21 cellular contexts compared by ENCODE assay signal in genomic region chr17:76752006-76752405, GRCh38. TPM values are rescaled to one million over a fixed set of nuclear protein-coding genes. Genes with fewer than 3 reads are reported as not detected.
DNase-seq lines count a peak whose midpoint lies in the region; ATAC-seq and TF ChIP-seq lines count a peak whose summit lies in the region.
"Had no signal": no experiment of that assay in that cellular context is flagged by ENCODE, and none has a peak within 500 bp of the region (broad histone marks: within the 10 kb centered on the region; RNA-seq: fewer than 3 reads in every experiment).

No MANE protein-coding gene starts in this region.

- H3K4me1 Mint-ChIP-seq in activated T-cell treated with anti-CD3 and anti-CD28 coated beads, Interleukin-2, amount 50 U/mL, for 4 hours (ENCODE audit: low read depth) = peaks cover 25% of the 10 kb centered on the region
- peaks cover 25% of the 10 kb centered on the region for H3K4me1 Mint-ChIP-seq in activated naive CD8-positive, alpha-beta T cell (ENCODE audit: low read depth)
- peaks cover 12 to 25% (median 24%) of the 10 kb centered on the region in 4 donors for H3K4me1 Mint-ChIP-seq in naive thymus-derived CD8-positive, alpha-beta T cell

- ATAC-seq in activated T-cell treated with anti-CD3 and anti-CD28 coated beads, Interleukin-2, amount 50 U/mL, for 4 hours = peak in 1 of 2 donors; percentile 24
- ATAC-seq in naive thymus-derived CD8-positive, alpha-beta T cell = peak in 1 of 2 donors; percentile 59
- ATAC-seq in gastrocnemius medialis (no peak), GM21367 (IDR thresholded peaks at IDR 0.05; ENCODE audit: unreplicated experiment) (no peak)
- ATAC-seq: left lobe of liver; stimulated activated naive B cell treated with anti-CD40 and anti-IgM and Interleukin-4, amounts not matched to agents 10 μg/mL and 1 μg/mL and 100 μg/mL, for 72 hours had no signal

- 90% methylated on average over 4 of the region's 4 CpGs for WGBS in mammary epithelial cell (ENCODE audit: low coverage, missing lambda C conversion rate)

- POLR2A ChIA-PET in OCI-LY7 (lab: Charles Lee) = interaction anchor here (0.5 to 1.4 kb wide), 5 partner anchors 9 to 230 kb away, joined by 3 to 5 read pairs (median 3); no protein-coding TSS in a partner anchor
- POLR2A ChIA-PET in naive thymus-derived CD8-positive, alpha-beta T cell (lab: Charles Lee) = interaction anchor here (0.6 to 6.6 kb wide), 7 partner anchors 14 to 560 kb away, joined by 3 to 109 read pairs (median 8); partner anchors contain the start of genes JMJD6, METTL23, MFSD11 and SEC14L1

- intact Hi-C loops in OCI-LY7 (cut with micrococcal nuclease; ENCODE audit: unreplicated experiment) = no loop called here
- intact Hi-C loops in gastrocnemius medialis (cut with DNase I; ENCODE audit: low total_unique reads) = no loop called here
- intact Hi-C loops in mammary epithelial cell (cut with micrococcal nuclease) = no loop called here

- BruUV-seq in OCI-LY7 (replicated peaks; lab: Mats Ljungman, UMichigan) (no TSS peak), mammary epithelial cell (replicated peaks; lab: Mats Ljungman, UMichigan) (no TSS peak)

- H3K4me2 ChIP-seq in OCI-LY7 (ENCODE audit: low read length) (peak overlapping the region; percentile 67), mammary epithelial cell (ENCODE audit: insufficient read depth, low read depth, low read length) (no peak overlapping the region)

- TF ChIP-seq CTCF in OCI-LY7 (conservative IDR thresholded peaks at IDR 0.05; ENCODE audit: low read length) = no peak
- no peak for TF ChIP-seq CTCF in gastrocnemius medialis (IDR thresholded peaks at IDR 0.05 in 4 of 5, conservative IDR thresholded peaks at IDR 0.05 in 1 of 5)
- TF ChIP-seq CTCF in mammary epithelial cell (conservative IDR thresholded peaks at IDR 0.05 in 1 of 2, IDR thresholded peaks at IDR 0.05 in 1 of 2; ENCODE audit: extremely low read depth in 1 of 2, insufficient read depth in 1 of 2, low read depth in 1 of 2, low read length in 2 of 2) = no peak

- H3K79me2 ChIP-seq in OCI-LY7 (ENCODE audit: insufficient read depth, low read depth, low read length) (no peaks in the 10 kb centered on the region; the same call in 1 of the 2 replicates), mammary epithelial cell (ENCODE audit: insufficient read depth, low read length) (no peaks in the 10 kb centered on the region)

- in situ Hi-C loops in gastrocnemius medialis (cut with MboI; ENCODE audit: low sequenced_read_pairs in 4 of 4) (no loop called here), mammary epithelial cell (cut with MboI; ENCODE audit: low sequenced_read_pairs in 2 of 2) (no loop called here)

- peak overlapping the region; percentile 31 for H3K4me3 ChIP-seq in OCI-LY7 (ENCODE audit: low read depth, low read length, poor library complexity, severe bottlenecking)
- H3K4me3 ChIP-seq in gastrocnemius medialis = no peak overlapping the region
- H3K4me3 ChIP-seq in mammary epithelial cell (replicated peaks in 1 of 3; ENCODE audit: insufficient read depth in 1 of 3, low read depth in 2 of 3, low read length in 3 of 3) = no peak overlapping the region
- H3K4me3 ChIP-seq: right atrium auricular region, SJSA1, transverse colon had no signal

- H3K4me1 ChIP-seq in OCI-LY7 (ENCODE audit: insufficient read depth, low read length, poor library complexity, severe bottlenecking) (peaks cover 28% of the 10 kb centered on the region), gastrocnemius medialis (peaks cover 8 to 11% of the 10 kb centered on the region in 2 donors), mammary epithelial cell (ENCODE audit: insufficient read depth, low read length) (peaks cover 10% of the 10 kb centered on the region)
- H3K4me1 ChIP-seq: transverse colon had no signal

- peak overlapping the region; percentile 95 for H3K27ac Mint-ChIP-seq in activated naive CD8-positive, alpha-beta T cell
- H3K27ac Mint-ChIP-seq in naive thymus-derived CD8-positive, alpha-beta T cell = peak overlapping the region; percentile 90 to 100 (median 99)
- H3K27ac Mint-ChIP-seq: stimulated activated naive B cell treated with anti-CD40 and anti-IgM and Interleukin-4, amounts not matched to agents 10 μg/mL and 1 μg/mL and 100 μg/mL, for 72 hours had no signal

- DNase-seq in activated T-cell treated with anti-CD3 and anti-CD28 coated beads, Interleukin-2, amount 50 U/mL, for 4 hours = no peak
- DNase-seq in activated T-cell treated with anti-CD3 and anti-CD28 coated beads for 4 hours (no peak), OCI-LY7 (ENCODE audit: low spot score) (peak; percentile 84), gastrocnemius medialis (no peak), mammary epithelial cell (no peak)
- DNase-seq in naive thymus-derived CD8-positive, alpha-beta T cell = peak in 4 of 10 donors; percentile 8 to 67 (median 32)
- DNase-seq: activated CD4-positive, alpha-beta T cell treated with anti-CD3 and anti-CD28 coated beads, Interleukin-2, amount 50 U/mL, for 48 hours; brain microvascular endothelial cell; DMS53; erythroblast; NCI-H1417; NCI-H748 treated with DMSO at 0.1 percent for 48 hours; nucleus accumbens; stimulated activated naive B cell treated with anti-CD40 and anti-IgM and Interleukin-4, amounts not matched to agents 10 μg/mL and 1 μg/mL and 100 μg/mL, for 72 hours; transverse colon had no signal

- H3K27me3 ChIP-seq in gastrocnemius medialis = no peaks in the 10 kb centered on the region
- H3K27me3 ChIP-seq in mammary epithelial cell (ENCODE audit: insufficient read depth, low read length) = no peaks in the 10 kb centered on the region
- H3K27me3 ChIP-seq: brain microvascular endothelial cell, right atrium auricular region, SJSA1, transverse colon had no signal

- H3K9me2 ChIP-seq in OCI-LY7 (ENCODE audit: insufficient read depth, low read length) = no peaks in the 10 kb centered on the region

- CTCF ChIA-PET in OCI-LY7 (lab: Charles Lee; ENCODE audit: unreplicated experiment) (no interaction called here), mammary epithelial cell (lab: Charles Lee; ENCODE audit: low non-redundant PET) (no interaction called here)

- H2AFZ ChIP-seq in OCI-LY7 (ENCODE audit: low read length) (peak overlapping the region; percentile 4; the same call in 1 of the 2 replicates), mammary epithelial cell (ENCODE audit: low read depth, low read length) (no peak overlapping the region)

- TF ChIP-seq POLR2A in gastrocnemius medialis (IDR thresholded peaks at IDR 0.05) = no peak

- H3K9me3 Mint-ChIP-seq in activated T-cell treated with anti-CD3 and anti-CD28 coated beads, Interleukin-2, amount 50 U/mL, for 4 hours = no peaks in the 10 kb centered on the region
- H3K9me3 Mint-ChIP-seq in activated naive CD8-positive, alpha-beta T cell (ENCODE audit: low read depth) = no peaks in the 10 kb centered on the region
- H3K9me3 Mint-ChIP-seq in naive thymus-derived CD8-positive, alpha-beta T cell = no peaks in the 10 kb centered on the region
- H3K9me3 Mint-ChIP-seq: stimulated activated naive B cell treated with anti-CD40 and anti-IgM and Interleukin-4, amounts not matched to agents 10 μg/mL and 1 μg/mL and 100 μg/mL, for 72 hours had no signal

- peak overlapping the region; percentile 64 for H3K4me3 Mint-ChIP-seq in activated T-cell treated with anti-CD3 and anti-CD28 coated beads, Interleukin-2, amount 50 U/mL, for 4 hours
- peak overlapping the region; percentile 76 for H3K4me3 Mint-ChIP-seq in activated naive CD8-positive, alpha-beta T cell
- peak overlapping the region in 9 of 10 donors; percentile 37 to 84 (median 67) for H3K4me3 Mint-ChIP-seq in naive thymus-derived CD8-positive, alpha-beta T cell
- H3K4me3 Mint-ChIP-seq: stimulated activated naive B cell treated with anti-CD40 and anti-IgM and Interleukin-4, amounts not matched to agents 10 μg/mL and 1 μg/mL and 100 μg/mL, for 72 hours had no signal

- no peak overlapping the region for H3K9ac ChIP-seq in mammary epithelial cell (ENCODE audit: insufficient read depth, low read length)

- dilution Hi-C loops in mammary epithelial cell (cut with HindIII; ENCODE audit: low sequenced_read_pairs) = no loop called here

- H3K27me3 Mint-ChIP-seq in activated T-cell treated with anti-CD3 and anti-CD28 coated beads, Interleukin-2, amount 50 U/mL, for 4 hours (ENCODE audit: low read depth) = no peaks in the 10 kb centered on the region
- no peaks in the 10 kb centered on the region for H3K27me3 Mint-ChIP-seq in activated naive CD8-positive, alpha-beta T cell
- H3K27me3 Mint-ChIP-seq in naive thymus-derived CD8-positive, alpha-beta T cell = no peaks in the 10 kb centered on the region
- H3K27me3 Mint-ChIP-seq: stimulated activated naive B cell treated with anti-CD40 and anti-IgM and Interleukin-4, amounts not matched to agents 10 μg/mL and 1 μg/mL and 100 μg/mL, for 72 hours had no signal

- H3K9me3 ChIP-seq in OCI-LY7 (ENCODE audit: low read length) = no peaks in the 10 kb centered on the region
- no peaks in the 10 kb centered on the region for H3K9me3 ChIP-seq in gastrocnemius medialis
- H3K9me3 ChIP-seq in mammary epithelial cell (replicated peaks; ENCODE audit: insufficient read depth, low read length) = no peaks in the 10 kb centered on the region
- H3K9me3 ChIP-seq: right atrium auricular region, SJSA1, transverse colon had no signal

- peaks cover 75% of the 10 kb centered on the region for H3K36me3 ChIP-seq in OCI-LY7 (ENCODE audit: insufficient read depth, low read length)
- H3K36me3 ChIP-seq in gastrocnemius medialis = peaks cover 0 to 41% of the 10 kb centered on the region in 2 donors
- H3K36me3 ChIP-seq in mammary epithelial cell (ENCODE audit: insufficient read depth, low read length) = no peaks in the 10 kb centered on the region

- H3K36me3 Mint-ChIP-seq in activated T-cell treated with anti-CD3 and anti-CD28 coated beads, Interleukin-2, amount 50 U/mL, for 4 hours (ENCODE audit: insufficient read depth) = peaks cover 11% of the 10 kb centered on the region
- peaks cover 6% of the 10 kb centered on the region for H3K36me3 Mint-ChIP-seq in activated naive CD8-positive, alpha-beta T cell
- peaks cover 0 to 21% (median 0%) of the 10 kb centered on the region in 3 donors for H3K36me3 Mint-ChIP-seq in naive thymus-derived CD8-positive, alpha-beta T cell

- H3K27ac ChIP-seq in OCI-LY7 (ENCODE audit: low read depth, low read length, poor library complexity, severe bottlenecking) (peak overlapping the region; percentile 70), gastrocnemius medialis (no peak overlapping the region), mammary epithelial cell (ENCODE audit: insufficient read depth, low read depth, low read length) (no peak overlapping the region)
- H3K27ac ChIP-seq: brain microvascular endothelial cell, C4-2B, SJSA1, transverse colon had no signal

- H4K20me1 ChIP-seq in OCI-LY7 (ENCODE audit: insufficient read depth, low read length) (no peaks in the 10 kb centered on the region), mammary epithelial cell (ENCODE audit: insufficient read depth, low read length) (no peaks in the 10 kb centered on the region)

RNA-seq across cellular contexts. Expression of gene MFSD11, which starts 14.1 kb away (rescaled TPM):
- 10 to 100 TPM; 14.6 to 16.6 (median 15.1) TPM for total RNA-seq in activated T-cell treated with anti-CD3 and anti-CD28 coated beads, Interleukin-2, amount 50 U/mL, for 4 hours
- total RNA-seq in OCI-LY7 (2014; rRNA removed; shearing (Covaris generic)) = 52.6 and 55.1 TPM in 2 replicates
- total RNA-seq in OCI-LY7 (2022) = 63.1 and 68.4 TPM in 2 replicates
- total RNA-seq in naive thymus-derived CD8-positive, alpha-beta T cell = 10 to 100 TPM; 28.2 to 30.4 TPM
- 10 to 100 TPM; 18.1 to 23.6 (median 18.9) TPM for polyA plus RNA-seq in naive thymus-derived CD8-positive, alpha-beta T cell
- total RNA-seq in gastrocnemius medialis = 10 to 100 TPM; 14.0 to 24.2 (median 19.5) TPM
- total RNA-seq in mammary epithelial cell = 10 to 100 TPM; 18.3 to 38.5 TPM
- 13.2 TPM for polyA plus RNA-seq in mammary epithelial cell
- 30.9 TPM for polyA minus RNA-seq in mammary epithelial cell

RNA-seq across cellular contexts. Expression of gene SRSF2, which starts 14.9 kb away (rescaled TPM):
- 100 to 1,000 TPM; 845 to 927 (median 920) TPM for total RNA-seq in activated T-cell treated with anti-CD3 and anti-CD28 coated beads, Interleukin-2, amount 50 U/mL, for 4 hours
- total RNA-seq in OCI-LY7 (2014; rRNA removed; shearing (Covaris generic)) = 1,143 and 2,207 TPM in 2 replicates
- total RNA-seq in OCI-LY7 (2022) (619 and 683 TPM in 2 replicates), gastrocnemius medialis (100 to 1,000 TPM in 2 of 4 donors, 10 to 100 TPM in 2; 75.0 to 148 (median 90.4) TPM), mammary epithelial cell (100 to 1,000 TPM; 110 to 196 TPM)
- 100 to 1,000 TPM; 358 to 377 TPM for total RNA-seq in naive thymus-derived CD8-positive, alpha-beta T cell
- polyA plus RNA-seq in naive thymus-derived CD8-positive, alpha-beta T cell = 100 to 1,000 TPM; 101 to 106 (median 105) TPM
- polyA plus RNA-seq in mammary epithelial cell = 221 TPM
- 226 TPM for polyA minus RNA-seq in mammary epithelial cell

RNA-seq across cellular contexts. Expression of gene METTL23, which starts 25.4 kb away (rescaled TPM):
- total RNA-seq in activated T-cell treated with anti-CD3 and anti-CD28 coated beads, Interleukin-2, amount 50 U/mL, for 4 hours = 10 to 100 TPM; 31.4 to 34.4 (median 31.5) TPM
- 91.8 and 93.7 TPM in 2 replicates for total RNA-seq in OCI-LY7 (2014; rRNA removed; shearing (Covaris generic))
- 82.7 and 102 TPM in 2 replicates for total RNA-seq in OCI-LY7 (2022)
- 10 to 100 TPM; 86.2 to 86.9 TPM for total RNA-seq in naive thymus-derived CD8-positive, alpha-beta T cell
- polyA plus RNA-seq in naive thymus-derived CD8-positive, alpha-beta T cell = 100 to 1,000 TPM; 140 to 154 (median 146) TPM
- 10 to 100 TPM; 23.9 to 35.5 (median 29.7) TPM for total RNA-seq in gastrocnemius medialis
- total RNA-seq in mammary epithelial cell = 10 to 100 TPM; 18.2 to 27.7 TPM
- polyA plus RNA-seq in mammary epithelial cell = 38.3 TPM
- polyA minus RNA-seq in mammary epithelial cell = 19.5 TPM

RNA-seq across cellular contexts. Expression of gene JMJD6, which starts 25.6 kb away (rescaled TPM):
- total RNA-seq in activated T-cell treated with anti-CD3 and anti-CD28 coated beads, Interleukin-2, amount 50 U/mL, for 4 hours = 10 to 100 TPM; 67.3 to 73.2 (median 68.7) TPM
- 39.9 and 41.2 TPM in 2 replicates for total RNA-seq in OCI-LY7 (2014; rRNA removed; shearing (Covaris generic))
- total RNA-seq in OCI-LY7 (2022) (46.0 and 71.2 TPM in 2 replicates), gastrocnemius medialis (10 to 100 TPM; 29.7 to 42.9 (median 41.7) TPM), mammary epithelial cell (10 to 100 TPM; 10.3 to 22.2 TPM)
- total RNA-seq in naive thymus-derived CD8-positive, alpha-beta T cell = 10 to 100 TPM; 36.6 to 37.8 TPM
- 10 to 100 TPM; 10.2 to 34.2 (median 14.4) TPM for polyA plus RNA-seq in naive thymus-derived CD8-positive, alpha-beta T cell
- polyA plus RNA-seq in mammary epithelial cell = 14.4 TPM
- 25.0 TPM for polyA minus RNA-seq in mammary epithelial cell

RNA-seq across cellular contexts. Expression of gene MXRA7, which starts 41.2 kb away (rescaled TPM):
- total RNA-seq in activated T-cell treated with anti-CD3 and anti-CD28 coated beads, Interleukin-2, amount 50 U/mL, for 4 hours = 1 to 10 TPM; 2.0 to 2.3 (median 2.0) TPM
- 1.1 and 1.6 TPM in 2 replicates for total RNA-seq in OCI-LY7 (2014; rRNA removed; shearing (Covaris generic))
- total RNA-seq in OCI-LY7 (2022) (4.9 and 5.3 TPM in 2 replicates), gastrocnemius medialis (10 to 100 TPM; 24.3 to 43.0 (median 30.6) TPM), mammary epithelial cell (100 to 1,000 TPM; 116 to 183 TPM)
- total RNA-seq in naive thymus-derived CD8-positive, alpha-beta T cell = 10 to 100 TPM; 13.9 to 16.3 TPM
- 10 to 100 TPM in 1 of 3 donors, 1 to 10 TPM in 2; 2.2 to 25.3 (median 5.4) TPM for polyA plus RNA-seq in naive thymus-derived CD8-positive, alpha-beta T cell
- 59.5 TPM for polyA plus RNA-seq in mammary epithelial cell
- 144 TPM for polyA minus RNA-seq in mammary epithelial cell
